ENCODE assay signal across 8 cellular contexts in the genomic region with DNA sequence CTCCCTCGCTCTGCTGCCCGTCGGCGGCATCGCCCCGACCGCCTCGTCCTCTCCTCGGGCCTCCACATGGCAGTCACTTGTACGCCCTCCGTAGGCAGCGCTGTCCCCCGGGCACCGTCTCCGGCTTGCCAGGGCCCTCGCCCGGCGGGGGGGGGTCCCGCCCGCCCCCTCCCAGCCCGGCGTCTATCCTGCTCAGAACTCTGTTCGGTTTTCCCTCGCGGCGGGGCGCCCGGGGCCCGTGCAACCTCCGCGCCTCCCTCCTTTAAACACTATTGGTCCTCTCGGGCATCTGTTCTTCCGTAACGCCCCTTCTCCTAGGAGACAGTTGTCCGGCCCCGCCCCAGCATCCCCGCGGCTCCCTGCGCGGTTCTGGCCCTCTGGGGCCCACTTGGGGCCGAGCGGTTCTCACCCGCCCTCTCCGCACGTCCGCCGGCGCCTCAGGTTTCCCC.
DNase-seq lines count a peak whose midpoint lies in the region; ATAC-seq, FAIRE-seq and TF ChIP-seq lines count a peak whose summit lies in the region.

No MANE protein-coding gene starts in this region.

- no peak for FAIRE-seq in RCC 7860 (lab: Jason Lieb, UNC)

- H3K9me3 Mint-ChIP-seq in nephron, result no peaks in the 10 kb centered on the region

- no peaks in the 10 kb centered on the region for H3K4me1 Mint-ChIP-seq in nephron

- peak overlapping the region; percentile 75 for H3K4me3 ChIP-seq in fibroblast of mammary gland (ENCODE audit: control insufficient read depth, low read depth, low read length)

- H3K27me3 Mint-ChIP-seq in nephron (ENCODE audit: low read depth), result no peaks in the 10 kb centered on the region

- DNase-seq in DMS 273 (lab: John Stamatoyannopoulos, UW; ENCODE audit: unreplicated experiment) (peak; percentile 86), HuH-7.5 (ENCODE audit: low spot score) (peak; percentile 87), RCC 7860 (ENCODE audit: low spot score) (peak; percentile 66), activated T-helper 1 cell treated with Interleukin-2 at 50 U/mL for 16 hours (ENCODE audit: low read depth) (peak; percentile 52), fibroblast of mammary gland (ENCODE audit: low read depth) (peak; percentile 64)
- DNase-seq in stimulated activated naive CD4-positive, alpha-beta T cell treated with Interleukin-2 at 50 U/mL for 16 hours (lab: John Stamatoyannopoulos, UW), result peak; percentile 67

- no peak for TF ChIP-seq CTCF in fibroblast of mammary gland (conservative IDR thresholded peaks at IDR 0.05; ENCODE audit: control insufficient read depth, insufficient read depth, low read depth, low read length)
- TF ChIP-seq CTCF in nephron (IDR thresholded peaks at IDR 0.05; ENCODE audit: unreplicated experiment in 3 of 3), result no peak

- H3K4me3 Mint-ChIP-seq in nephron, result peak overlapping the region; percentile 94 to 96 (median 95)

- ATAC-seq in GM21526 (IDR thresholded peaks at IDR 0.05; ENCODE audit: low FRiP score, unreplicated experiment), result peak; percentile 49

- peak overlapping the region in 2 of 3 experiments; percentile 79 to 80 for H3K27ac Mint-ChIP-seq in nephron

- peaks cover 25% of the 10 kb centered on the region for H3K36me3 Mint-ChIP-seq in nephron (ENCODE audit: low read depth)

Comparison
In these comparisons a context has a peak if more than half of its experiments do, and no peak if none do; other contexts are left out.
1. Peak in every context shown above with its lines: DNase-seq, ATAC-seq and H3K4me3 ChIP-seq.